In genomic region chr20:17960927-17961599, GRCh38 we compare ENCODE assay signal across 8 cellular contexts. TPM values are rescaled to one million over a fixed set of nuclear protein-coding genes. Genes with fewer than 3 reads are reported as not detected.
DNase-seq lines count a peak whose midpoint lies in the region; ATAC-seq and TF ChIP-seq lines count a peak whose summit lies in the region.

No MANE protein-coding gene starts in this region.

- intact Hi-C loops in left ventricle myocardium superior (cut with micrococcal nuclease): no loop called here
- intact Hi-C loops in posterior vena cava (cut with DNase I): no loop called here

- peaks cover 2 to 86% (median 77%) of the 10 kb centered on the region in 5 donors for H3K4me1 ChIP-seq in subcutaneous abdominal adipose tissue (ENCODE audit: control insufficient read depth in 5 of 5, insufficient read depth in 5 of 5, low read length in 5 of 5)

- peak; percentile 74 for ATAC-seq in left ventricle myocardium superior

- H3K36me3 ChIP-seq in subcutaneous abdominal adipose tissue (ENCODE audit: control insufficient read depth in 5 of 5, insufficient read depth in 5 of 5, low read length in 5 of 5): peaks cover 0 to 7% (median 4%) of the 10 kb centered on the region in 5 donors

- no peaks in the 10 kb centered on the region for H3K27me3 ChIP-seq in subcutaneous abdominal adipose tissue (ENCODE audit: control insufficient read depth in 5 of 5, insufficient read depth in 4 of 5, low read length in 5 of 5)

- H3K27ac ChIP-seq in VCaP: peak overlapping the region; percentile 100
- peak overlapping the region; percentile 97 for H3K27ac ChIP-seq in subcutaneous abdominal adipose tissue (ENCODE audit: low read depth, low read length)

- H3K9ac ChIP-seq in subcutaneous abdominal adipose tissue (ENCODE audit: low read length in 5 of 5): peak overlapping the region in 2 of 5 donors; percentile 3 to 21

- DNase-seq in NCI-H82 (lab: John Stamatoyannopoulos, UW): peak; percentile 29
- no peak for DNase-seq in NCI-H82 treated with DMSO at 0.1 percent for 48 hours (lab: John Stamatoyannopoulos, UW; ENCODE audit: unreplicated experiment)
- DNase-seq in left ventricle myocardium superior: peak; percentile 78
- no peak for DNase-seq in midbrain (lab: John Stamatoyannopoulos, UW)
- no peak for DNase-seq in posterior vena cava (ENCODE audit: low spot score)
- no peak for DNase-seq in LoVo (ENCODE audit: low spot score)

- no peak for TF ChIP-seq CTCF in VCaP (conservative IDR thresholded peaks at IDR 0.05)

- no peaks in the 10 kb centered on the region for H3K9me3 ChIP-seq in subcutaneous abdominal adipose tissue (ENCODE audit: control insufficient read depth in 5 of 5, low read length in 5 of 5)

- H3K4me3 ChIP-seq in subcutaneous abdominal adipose tissue (ENCODE audit: low read depth in 1 of 5, low read length in 5 of 5): no peak overlapping the region

RNA-seq across cellular contexts. Expression of gene SNX5, which starts 7.5 kb away (rescaled TPM):
- total RNA-seq in left ventricle myocardium superior: 40.4 TPM
- 10 to 100 TPM; 44.4 to 44.7 TPM for total RNA-seq in posterior vena cava

RNA-seq across cellular contexts. Expression of gene MGME1, which starts 7.8 kb away (rescaled TPM):
- total RNA-seq in left ventricle myocardium superior: 13.9 TPM
- total RNA-seq in posterior vena cava: 1 to 10 TPM; 7.5 to 9.0 TPM

Comparison
In these comparisons a context has a peak if more than half of its experiments do, and no peak if none do; other contexts are left out.
1. DNase-seq: peak in NCI-H82 (single experiment) and left ventricle myocardium superior (single experiment); none in NCI-H82 treated with DMSO at 0.1 percent for 48 hours (single experiment), midbrain (single experiment), posterior vena cava (single experiment) and LoVo (single experiment).